11 cellular contexts compared by ENCODE assay signal in genomic region chr10:68876246-68876918, GRCh38. TPM values are rescaled to one million over a fixed set of nuclear protein-coding genes. Genes with fewer than 3 reads are reported as not detected.
A peak's percentile ranks its signal among the peaks of the same experiment; 100 is the strongest.
DNase-seq lines count a peak whose midpoint lies in the region.
"Had no signal": no experiment of that assay in that cellular context is flagged by ENCODE, and none has a peak within 500 bp of the region (broad histone marks: within the 10 kb centered on the region; RNA-seq: fewer than 3 reads in every experiment).

No MANE protein-coding gene starts in this region.

- H3K27me3 ChIP-seq in HUES48 (ENCODE audit: control insufficient read depth, insufficient read depth, low read length) = no peaks in the 10 kb centered on the region

- H3K27ac ChIP-seq in HUES48 (ENCODE audit: low read depth, low read length) = peak overlapping the region; percentile 88
- H3K27ac ChIP-seq: lower lobe of right lung had no signal

- H3K4me1 ChIP-seq in HUES48 (ENCODE audit: control insufficient read depth, insufficient read depth, low read length) = peaks cover 42% of the 10 kb centered on the region
- H3K4me1 ChIP-seq: lower lobe of right lung had no signal

- no peaks in the 10 kb centered on the region for H3K36me3 ChIP-seq in HUES48 (ENCODE audit: control insufficient read depth, insufficient read depth, low read length)
- H3K36me3 ChIP-seq: lower lobe of right lung had no signal

- no peak overlapping the region for H3K4me3 ChIP-seq in HUES48 (ENCODE audit: low read depth, low read length)
- H3K4me3 ChIP-seq: lower lobe of right lung had no signal

- DNase-seq in NCI-H69 (lab: John Stamatoyannopoulos, UW) (peak; percentile 0), iris pigment epithelial cell (ENCODE audit: low read depth) (peak; percentile 52), retina (peak; percentile 14), UCSD-AML1 (lab: John Stamatoyannopoulos, UW; ENCODE audit: unreplicated experiment) (no peak), SHP77 treated with DMSO at 0.1 percent for 48 hours (lab: John Stamatoyannopoulos, UW) (no peak), dermis blood vessel endothelial cell (no peak)
- DNase-seq: amygdala, DND-41, lower lobe of right lung, NCI-H1930 had no signal

- no peaks in the 10 kb centered on the region for H3K9me3 ChIP-seq in HUES48 (ENCODE audit: control insufficient read depth, insufficient read depth, low read length)
- H3K9me3 ChIP-seq: lower lobe of right lung had no signal

- H3K9ac ChIP-seq in HUES48 (ENCODE audit: low read depth, low read length) = no peak overlapping the region

RNA-seq across cellular contexts. Expression of gene DDX50, which starts 24.7 kb away (rescaled TPM):
- total RNA-seq in dermis blood vessel endothelial cell = 46.6 and 49.0 TPM in 2 replicates

RNA-seq across cellular contexts. Expression of gene STOX1, which starts 49.1 kb away (rescaled TPM):
- 0.33 and 0.34 TPM in 2 replicates for total RNA-seq in dermis blood vessel endothelial cell

Comparison
In these comparisons a context has a peak if more than half of its experiments do, and no peak if none do; other contexts are left out.
1. DNase-seq: peak in NCI-H69 (single experiment), iris pigment epithelial cell (single experiment) and retina (single experiment); none in UCSD-AML1 (single experiment), SHP77 treated with DMSO at 0.1 percent for 48 hours (single experiment) and dermis blood vessel endothelial cell (single experiment).